Comparison of ENCODE assay signal across 1 cellular context in genomic region chr13:105105471-105105870, GRCh38.
A peak's percentile ranks its signal among the peaks of the same experiment; 100 is the strongest.
TF ChIP-seq lines count a peak whose summit lies in the region.

No MANE protein-coding gene starts in this region.

TF ChIP-seq in H1, 55 proteins besides CTCF, POLR2A, EP300 and RAD21 (continued from another document):
- no peak for TF ChIP-seq TAF7 (optimal IDR thresholded peaks at IDR 0.05; ENCODE audit: borderline replicate concordance, low read depth, low read length)
- TF ChIP-seq TEAD4 (IDR thresholded peaks at IDR 0.05; ENCODE audit: low read depth, low read length), result peak; percentile 68
- TF ChIP-seq ATF2 (IDR thresholded peaks at IDR 0.05; ENCODE audit: low read length), result no peak
- TF ChIP-seq SUZ12 (IDR thresholded peaks at IDR 0.05; ENCODE audit: low read length), result no peak
- TF ChIP-seq RXRA (IDR thresholded peaks at IDR 0.05; ENCODE audit: insufficient read depth, low read depth, low read length), result no peak
- no peak for TF ChIP-seq TBP (IDR thresholded peaks at IDR 0.05; ENCODE audit: low read depth, low read length)
